ENCODE assay signal across 22 cellular contexts in genomic region chr18:31952223-31952622, GRCh38. TPM values are rescaled to one million over a fixed set of nuclear protein-coding genes. Genes with fewer than 3 reads are reported as not detected.
DNase-seq lines count a peak whose midpoint lies in the region; ATAC-seq, FAIRE-seq and TF ChIP-seq lines count a peak whose summit lies in the region.
"Had no signal": no experiment of that assay in that cellular context is flagged by ENCODE, and none has a peak within 500 bp of the region (broad histone marks: within the 10 kb centered on the region; RNA-seq: fewer than 3 reads in every experiment).

No MANE protein-coding gene starts in this region.

- H2AFZ ChIP-seq in HepG2 (ENCODE audit: low read length) = no peak overlapping the region

- H3K4me1 Mint-ChIP-seq in activated T-helper 17 cell treated with anti-CD3 and anti-CD28 coated beads, Interleukin-2, amount 50 U/mL, for 72 hours = peaks cover 6% of the 10 kb centered on the region

- H3K27me3 ChIP-seq in HepG2 (ENCODE audit: control insufficient read depth in 1 of 2, insufficient read depth in 2 of 2, low read length in 2 of 2) (no peaks in the 10 kb centered on the region), right lobe of liver (no peaks in the 10 kb centered on the region), mesendoderm (ENCODE audit: insufficient read depth, low read length, poor library complexity) (no peaks in the 10 kb centered on the region), lower lobe of right lung (ENCODE audit: low read depth) (no peaks in the 10 kb centered on the region)
- H3K27me3 ChIP-seq: BLaER1 had no signal

- H3K56ac ChIP-seq in mesendoderm (ENCODE audit: low read length) = peak overlapping the region; percentile 46

- no peak overlapping the region for H3K18ac ChIP-seq in mesendoderm (ENCODE audit: low read length)

- no TSS peak for BruUV-seq in HepG2 (replicated peaks; lab: Mats Ljungman, UMichigan)

- no peak overlapping the region for H4K5ac ChIP-seq in mesendoderm (ENCODE audit: low read length)

- no peak overlapping the region for H3K27ac ChIP-seq in HepG2 (ENCODE audit: extremely low read length, insufficient read depth, low read length)
- no peak overlapping the region for H3K27ac ChIP-seq in right lobe of liver
- no peak overlapping the region for H3K27ac ChIP-seq in mesendoderm (ENCODE audit: low read depth, low read length)
- H3K27ac ChIP-seq in lower lobe of right lung = no peak overlapping the region
- H3K27ac ChIP-seq: 22Rv1, BLaER1, C4-2B had no signal

- H3K4me1 ChIP-seq in HepG2 (ENCODE audit: insufficient read depth, low read length) = peaks cover 50% of the 10 kb centered on the region
- peaks cover 0 to 6% (median 0%) of the 10 kb centered on the region in 4 donors for H3K4me1 ChIP-seq in right lobe of liver
- H3K4me1 ChIP-seq in mesendoderm (ENCODE audit: control insufficient read depth, low read depth, low read length) = peaks cover 2% of the 10 kb centered on the region
- no peaks in the 10 kb centered on the region for H3K4me1 ChIP-seq in lower lobe of right lung
- H3K4me1 ChIP-seq: Caco-2 had no signal

- FAIRE-seq in HepG2 (lab: Jason Lieb, UNC) = no peak
- FAIRE-seq: A204.1, GM12891, GM18507 had no signal

- H3K27me3 Mint-ChIP-seq in activated T-helper 17 cell treated with anti-CD3 and anti-CD28 coated beads, Interleukin-2, amount 50 U/mL, for 72 hours = peaks cover 5% of the 10 kb centered on the region

- POLR2A ChIA-PET in HepG2 (lab: Yijun Ruan, JAX) = interaction anchor here (6.4 kb wide), 1 partner anchor 9 kb away, joined by 63 read pairs; the partner anchor contains the start of gene TRAPPC8

- H2BK5ac ChIP-seq in mesendoderm (ENCODE audit: low read length) = no peak overlapping the region

- no peak for TF ChIP-seq RAD21 in HepG2 (CRISPR knock-in tag; IDR thresholded peaks at IDR 0.05)

- ATAC-seq in HepG2 = no peak
- no peak for ATAC-seq in right lobe of liver
- ATAC-seq in activated T-helper 17 cell treated with anti-CD3 and anti-CD28 coated beads, Interleukin-2, amount 50 U/mL, for 72 hours (replicated peaks) = peak; percentile 54
- no peak for ATAC-seq in lower lobe of right lung
- ATAC-seq: CD8-positive, alpha-beta T cell had no signal

- H3K9me3 Mint-ChIP-seq in activated T-helper 17 cell treated with anti-CD3 and anti-CD28 coated beads, Interleukin-2, amount 50 U/mL, for 72 hours = no peaks in the 10 kb centered on the region
- H3K9me3 Mint-ChIP-seq: CD4-positive, CD25-positive, alpha-beta regulatory T cell; CD8-positive, alpha-beta T cell had no signal

- H3K4ac ChIP-seq in mesendoderm (ENCODE audit: low read depth, low read length) = peak overlapping the region; percentile 36

- H3K4me3 ChIP-seq in HepG2 (replicated peaks in 1 of 3; ENCODE audit: insufficient read depth in 1 of 3, low read depth in 2 of 3, low read length in 3 of 3) (no peak overlapping the region), right lobe of liver (no peak overlapping the region), mesendoderm (ENCODE audit: low read length) (no peak overlapping the region), lower lobe of right lung (no peak overlapping the region)
- H3K4me3 ChIP-seq: BLaER1 had no signal

- TF ChIP-seq POLR2A in HepG2 (IDR thresholded peaks at IDR 0.05; ENCODE audit: insufficient read depth in 1 of 2, low read depth in 2 of 2, low read length in 2 of 2) (no peak), right lobe of liver (IDR thresholded peaks at IDR 0.05) (no peak)

- in situ Hi-C loops in HepG2 (cut with HindIII; ENCODE audit: extremely low pct_ligation_motif_present, low pct_unique_long_range_greater_than_20kb) = loop anchor here (10.0 kb wide), 1 partner anchor 207 kb away; no protein-coding TSS in a partner anchor

- no peak overlapping the region for H2BK15ac ChIP-seq in mesendoderm (replicated peaks; ENCODE audit: low read depth)

- WGBS in HepG2 (ENCODE audit: low lambda C conversion rate) = 43% methylated on average over 3 of the region's 3 CpGs
- 77% methylated on average over 3 of the region's 3 CpGs for WGBS in right lobe of liver (ENCODE audit: insufficient coverage, low coverage, low lambda C conversion rate, missing lambda C conversion rate)
- WGBS in mesendoderm (ENCODE audit: extremely low coverage, insufficient coverage, low lambda C conversion rate) = no CpG with 5 or more reads among the region's 3 CpGs

- H3K9me3 ChIP-seq in HepG2 (ENCODE audit: low read length) (no peaks in the 10 kb centered on the region), right lobe of liver (no peaks in the 10 kb centered on the region), lower lobe of right lung (no peaks in the 10 kb centered on the region)
- H3K9me3 ChIP-seq: BLaER1, Caco-2 had no signal

- no peaks in the 10 kb centered on the region for H3K79me1 ChIP-seq in mesendoderm (ENCODE audit: low read length)

- H3K36me3 Mint-ChIP-seq in activated T-helper 17 cell treated with anti-CD3 and anti-CD28 coated beads, Interleukin-2, amount 50 U/mL, for 72 hours (ENCODE audit: low read depth) = no peaks in the 10 kb centered on the region
- H3K36me3 Mint-ChIP-seq: CD4-positive, CD25-positive, alpha-beta regulatory T cell; CD8-positive, alpha-beta T cell had no signal

- H3K23ac ChIP-seq in mesendoderm (ENCODE audit: low read length) = no peak overlapping the region

- no peak for TF ChIP-seq EP300 in HepG2 (IDR thresholded peaks at IDR 0.05; ENCODE audit: low read depth in 2 of 2, low read length in 2 of 2)
- TF ChIP-seq EP300 in HepG2 (CRISPR knock-in tag; IDR thresholded peaks at IDR 0.05; ENCODE audit: borderline replicate concordance) = no peak

- intact Hi-C loops in HepG2 (cut with micrococcal nuclease; ENCODE audit: unreplicated experiment) = no loop called here
- intact Hi-C loops in right lobe of liver (cut with DNase I) = no loop called here
- intact Hi-C loops in lower lobe of right lung (cut with DNase I) = no loop called here

- CTCF ChIA-PET in HepG2 (lab: Yijun Ruan, JAX; ENCODE audit: low intra/inter-chr PET ratio, low total read pairs) = no interaction called here

- no peaks in the 10 kb centered on the region for H4K20me1 ChIP-seq in HepG2 (ENCODE audit: insufficient read depth, low read length)
- H4K20me1 ChIP-seq: BLaER1 had no signal

- H3K4me2 ChIP-seq in HepG2 (ENCODE audit: low read depth, low read length) (no peak overlapping the region), mesendoderm (ENCODE audit: low read length) (no peak overlapping the region)
- H3K4me2 ChIP-seq: BLaER1 had no signal

- no peak overlapping the region for H2BK120ac ChIP-seq in mesendoderm (ENCODE audit: low read depth, low read length)

- H3K27ac Mint-ChIP-seq in activated T-helper 17 cell treated with anti-CD3 and anti-CD28 coated beads, Interleukin-2, amount 50 U/mL, for 72 hours = peak overlapping the region; percentile 21
- H3K27ac Mint-ChIP-seq: B cell; CD4-positive, CD25-positive, alpha-beta regulatory T cell; CD8-positive, alpha-beta T cell had no signal

- DNase-seq in HepG2 (ENCODE audit: low spot score) = no peak
- DNase-seq in right lobe of liver = no peak
- no peak for DNase-seq in mesendoderm
- no peak for DNase-seq in lower lobe of right lung
- no peak for DNase-seq in NCI-H128 (lab: John Stamatoyannopoulos, UW; ENCODE audit: unreplicated experiment)
- DNase-seq: Caco-2; CD4-positive, CD25-positive, alpha-beta regulatory T cell; CD8-positive, alpha-beta T cell; DMS53; DMS79 treated with DMSO at 0.1 percent for 48 hours; GF-D8; GOT3; H7; HCEC 1CT had no signal

- H3K79me2 ChIP-seq in HepG2 (ENCODE audit: insufficient read depth, low read length) (no peaks in the 10 kb centered on the region), mesendoderm (ENCODE audit: control insufficient read depth, insufficient read depth, low read length) (no peaks in the 10 kb centered on the region)

- H3K4me3 Mint-ChIP-seq in activated T-helper 17 cell treated with anti-CD3 and anti-CD28 coated beads, Interleukin-2, amount 50 U/mL, for 72 hours = no peak overlapping the region
- H3K4me3 Mint-ChIP-seq: B cell; CD4-positive, CD25-positive, alpha-beta regulatory T cell; CD8-positive, alpha-beta T cell had no signal

- H3K36me3 ChIP-seq in HepG2 (replicated peaks in 1 of 2; ENCODE audit: control insufficient read depth in 1 of 2, insufficient read depth in 2 of 2, low read length in 2 of 2) (no peaks in the 10 kb centered on the region), right lobe of liver (no peaks in the 10 kb centered on the region), mesendoderm (ENCODE audit: control insufficient read depth, insufficient read depth, low read length) (no peaks in the 10 kb centered on the region), lower lobe of right lung (no peaks in the 10 kb centered on the region)
- H3K36me3 ChIP-seq: BLaER1 had no signal

- TF ChIP-seq CTCF in HepG2 (CRISPR knock-in tag; IDR thresholded peaks at IDR 0.05) = no peak
- TF ChIP-seq CTCF in right lobe of liver (IDR thresholded peaks at IDR 0.05) = no peak
- no peak for TF ChIP-seq CTCF in lower lobe of right lung (IDR thresholded peaks at IDR 0.05)

- no peak overlapping the region for H2AK5ac ChIP-seq in mesendoderm (ENCODE audit: low read length)

- H4K8ac ChIP-seq in mesendoderm (ENCODE audit: low read depth, low read length) = no peak overlapping the region

- no peak overlapping the region for H3K9ac ChIP-seq in HepG2 (ENCODE audit: insufficient read depth, low read depth, low read length)
- H3K9ac ChIP-seq in mesendoderm (ENCODE audit: low read length) = no peak overlapping the region
- H3K9ac ChIP-seq: BLaER1 had no signal

RNA-seq across cellular contexts. Expression of gene TRAPPC8, which starts 9.3 kb away (rescaled TPM):
- total RNA-seq in HepG2 (2016; rRNA removed; fragmentation: Illumina TruSeq; extraction: Trizol) (34.6 and 45.0 TPM in 2 replicates), right lobe of liver (10 to 100 TPM; 25.7 to 37.3 (median 29.5) TPM), lower lobe of right lung (47.3 TPM)
- total RNA-seq in HepG2 (2016; cell fraction: cytosol; rRNA removed; fragmentation: Illumina TruSeq; extraction: Trizol; ENCODE audit: low read depth) = 8.7 and 10.0 TPM in 2 replicates
- 31.8 and 46.7 TPM in 2 replicates for total RNA-seq in HepG2 (2016; cell fraction: insoluble cytoplasmic fraction; rRNA removed; fragmentation: Illumina TruSeq; extraction: Trizol)
- 13.8 and 16.5 TPM in 2 replicates for total RNA-seq in HepG2 (2016; cell fraction: membrane; rRNA removed; fragmentation: Illumina TruSeq; extraction: Trizol)
- total RNA-seq in HepG2 (2016; cell fraction: nucleus; rRNA removed; fragmentation: Illumina TruSeq; extraction: Trizol) = 35.1 and 38.8 TPM in 2 replicates
- polyA plus RNA-seq in HepG2 (2011; rRNA removed) = 38.8 and 50.8 TPM in 2 replicates
- polyA plus RNA-seq in HepG2 (2011; cell fraction: cytosol; rRNA removed) = 17.0 and 26.8 TPM in 2 replicates
- 35.2 and 47.9 TPM in 2 replicates for polyA plus RNA-seq in HepG2 (2011; cell fraction: nucleus; rRNA removed)
- 16.7 and 19.4 TPM in 2 replicates for polyA plus RNA-seq in HepG2 (2012)
- polyA plus RNA-seq in HepG2 (2016; cell fraction: cytosol; fragmentation: Illumina TruSeq; extraction: Trizol; ENCODE audit: low read depth) = 0.72 and 1.8 TPM in 2 replicates
- 23.4 and 25.5 TPM in 2 replicates for polyA plus RNA-seq in HepG2 (2016; cell fraction: insoluble cytoplasmic fraction; fragmentation: Illumina TruSeq; extraction: Trizol; ENCODE audit: low read depth)
- polyA plus RNA-seq in HepG2 (2016; cell fraction: membrane; fragmentation: Illumina TruSeq; extraction: Trizol; ENCODE audit: low read depth) = 3.3 and 3.4 TPM in 2 replicates
- polyA plus RNA-seq in HepG2 (2016; cell fraction: nucleus; fragmentation: Illumina TruSeq; extraction: Trizol; ENCODE audit: insufficient read depth, low read depth) = 42.0 and 43.4 TPM in 2 replicates
- 50.6 and 78.7 TPM in 2 replicates for polyA minus RNA-seq in HepG2 (2011; rRNA and poly(A)+ RNA removed; ENCODE audit: low replicate concordance)
- polyA minus RNA-seq in HepG2 (2011; cell fraction: cytosol; rRNA and poly(A)+ RNA removed) = 19.3 and 20.6 TPM in 2 replicates
- 71.1 and 78.2 TPM in 2 replicates for polyA minus RNA-seq in HepG2 (2011; cell fraction: nucleus; rRNA and poly(A)+ RNA removed)
- 10 to 100 TPM; 30.6 to 36.5 TPM for total RNA-seq in activated T-helper 17 cell treated with anti-CD3 and anti-CD28 coated beads, Interleukin-2, amount 50 U/mL, for 72 hours
- polyA plus RNA-seq in mesendoderm (2013, experiment 1 of 2) = 28.2 TPM
- polyA plus RNA-seq in mesendoderm (2013, experiment 2 of 2) = 26.4 TPM
